ENCODE assay signal across 12 cellular contexts in genomic region chr12:69348162-69348938, GRCh38. TPM values are rescaled to one million over a fixed set of nuclear protein-coding genes. Genes with fewer than 3 reads are reported as not detected.
DNase-seq lines count a peak whose midpoint lies in the region; ATAC-seq and TF ChIP-seq lines count a peak whose summit lies in the region.
"Had no signal": no experiment of that assay in that cellular context is flagged by ENCODE, and none has a peak within 500 bp of the region (broad histone marks: within the 10 kb centered on the region; RNA-seq: fewer than 3 reads in every experiment).

LYZ (plus strand) TSS chr12:69348381; CDS start chr12:69348409, 28 bp downstream.

- H3K4me1 ChIP-seq in right cardiac atrium (ENCODE audit: control insufficient read depth, insufficient read depth, low read length) = no peaks in the 10 kb centered on the region

- intact Hi-C loops in right cardiac atrium (cut with DNase I) = no loop called here
- intact Hi-C loops in sciatic nerve (cut with DNase I) = no loop called here

- H3K4me3 ChIP-seq in right cardiac atrium (ENCODE audit: low read length) = no peak within 1 kb of the TSS

- no peak within 1 kb of the TSS for H3K27ac ChIP-seq in right cardiac atrium (ENCODE audit: low read length)

- H3K9me3 ChIP-seq in right cardiac atrium (ENCODE audit: control insufficient read depth, low read length) = no peaks in the 10 kb centered on the region

- ATAC-seq in right cardiac atrium = peak; percentile 59 to 72
- peak; percentile 79 for ATAC-seq in sciatic nerve

- DNase-seq in CMK (ENCODE audit: low read depth) = peak; percentile 27
- peak; percentile 13 for DNase-seq in SK-MEL-5 (ENCODE audit: low read depth, low spot score)
- peak in 1 of 3 donors; percentile 26 for DNase-seq in right cardiac atrium
- DNase-seq in sciatic nerve (ENCODE audit: low spot score) = no peak
- no peak for DNase-seq in GM20000 (ENCODE audit: low spot score)
- no peak for DNase-seq in 8988T
- DNase-seq in stimulated activated naive CD4-positive, alpha-beta T cell (lab: John Stamatoyannopoulos, UW) = no peak
- no peak for DNase-seq in GM13976 (ENCODE audit: low spot score)
- DNase-seq: activated effector memory CD4-positive, alpha-beta T cell treated with Interleukin-2 at 50 U/mL for 16 hours; NCI-H446; retina; T-helper 2 cell had no signal

- in situ Hi-C loops in SK-MEL-5 (cut with HindIII; ENCODE audit: low pct_unique_long_range_greater_than_20kb, low sequenced_read_pairs) (no loop called here), GM13976 (cut with MboI; ENCODE audit: low sequenced_read_pairs, unreplicated experiment) (no loop called here)

- 77% methylated on average over 4 of the region's 4 CpGs for WGBS in right cardiac atrium

- TF ChIP-seq CTCF in GM20000 (IDR thresholded peaks at IDR 0.05; ENCODE audit: extremely low read depth, missing control alignments) (no peak), GM13976 (IDR thresholded peaks at IDR 0.05; ENCODE audit: borderline replicate concordance, control extremely low read depth, extremely low read depth, insufficient read depth, missing control alignments) (no peak)

- H3K27me3 ChIP-seq in right cardiac atrium (ENCODE audit: control insufficient read depth, insufficient read depth) = no peaks in the 10 kb centered on the region

RNA-seq across cellular contexts. Expression of gene LYZ, which starts in this region (rescaled TPM):
- total RNA-seq in SK-MEL-5 (2014; rRNA removed; shearing (Covaris generic)) = 0.37 and 0.88 TPM in 2 replicates
- polyA plus RNA-seq in SK-MEL-5 (2015; cell fraction: cytosol; rRNA removed) = 0.91 and 1.4 TPM in 2 replicates
- not detected in 2 replicates for polyA plus RNA-seq in SK-MEL-5 (2015; cell fraction: nucleus; rRNA removed)
- total RNA-seq in right cardiac atrium (100 to 1,000 TPM in 1 of 4 donors, 10 to 100 TPM in 3; 23.7 to 121 (median 49.5) TPM), sciatic nerve (112 TPM)
- 16.5 TPM for polyA plus RNA-seq in right cardiac atrium

Comparison
In these comparisons a context has a peak if more than half of its experiments do, and no peak if none do; other contexts are left out.
1. RNA of gene LYZ (total RNA-seq): 112 TPM in sciatic nerve (single experiment) and 23.7 to 121 TPM in right cardiac atrium; 0.37 to 0.88 TPM in SK-MEL-5; every median in the first group is over 10 times any median in the second.
2. DNase-seq: peak in CMK (single experiment) and SK-MEL-5 (single experiment); none in sciatic nerve (single experiment), GM20000 (single experiment), 8988T (single experiment), stimulated activated naive CD4-positive, alpha-beta T cell (0 of 6) and GM13976 (single experiment).